8 cellular contexts compared by ENCODE assay signal in the genomic region with DNA sequence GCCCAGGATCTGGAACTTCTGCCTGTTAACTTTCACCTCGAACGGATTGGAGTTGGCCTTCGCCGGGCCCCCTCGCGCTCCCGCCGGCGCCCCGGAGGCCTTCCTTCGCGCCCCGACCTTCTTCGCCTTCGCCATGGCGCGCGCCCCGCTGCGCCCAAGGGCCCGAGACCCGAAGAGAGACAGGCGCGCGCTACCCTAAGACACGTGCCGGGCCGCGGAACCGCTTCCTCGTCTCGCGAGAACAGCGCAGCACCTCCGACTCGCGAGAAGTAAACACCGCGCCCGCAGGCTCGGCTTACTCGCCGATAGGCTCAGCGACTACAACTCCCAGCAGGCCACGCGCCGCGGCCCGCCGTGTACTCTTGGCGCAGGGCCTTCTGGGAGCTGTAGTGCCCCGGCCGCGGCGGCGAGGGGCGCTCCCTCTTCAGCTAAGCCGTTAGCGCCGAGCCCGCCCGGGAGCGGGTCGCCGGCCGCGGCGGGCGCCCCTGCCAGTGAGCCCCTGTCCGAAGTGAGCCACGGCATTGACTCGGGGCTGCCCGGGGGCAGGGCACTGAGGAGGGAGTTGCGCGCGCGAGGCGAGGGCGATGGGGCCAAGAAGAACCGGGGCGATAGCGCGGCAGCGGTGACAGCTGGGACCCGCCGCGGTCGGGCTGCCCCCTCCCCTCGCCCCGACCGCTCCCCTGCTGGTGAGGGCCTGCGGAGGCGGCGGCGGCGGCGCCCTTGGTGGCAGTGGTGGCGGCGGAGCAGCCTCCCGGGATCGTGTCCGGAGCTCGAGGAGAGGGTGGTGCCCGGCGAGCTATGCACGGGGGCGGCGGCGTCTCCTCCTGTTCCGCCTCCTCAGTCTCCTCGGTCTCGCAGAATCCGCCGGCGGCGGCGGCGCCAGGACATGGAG. TPM values are rescaled to one million over a fixed set of nuclear protein-coding genes. Genes with fewer than 3 reads are reported as not detected.
DNase-seq lines count a peak whose midpoint lies in the region; ATAC-seq and TF ChIP-seq lines count a peak whose summit lies in the region.

A gene (plus strand): TSS at position 387 of the 892 bp plus-strand sequence. CDS start 500 bp downstream, at position 887.
A gene (minus strand): TSS at position 222 of the 892 bp plus-strand sequence. CDS start 87 bp downstream, at position 135.

- peak within 1 kb of the TSS; percentile 95 for H3K4me3 Mint-ChIP-seq in activated naive CD8-positive, alpha-beta T cell

- H3K27ac Mint-ChIP-seq in activated naive CD8-positive, alpha-beta T cell, result peak within 1 kb of the TSS; percentile 88

- H3K9ac ChIP-seq in SK-N-SH, result peak within 1 kb of the TSS; percentile 89

- H3K4me2 ChIP-seq in SK-N-SH, result peak within 1 kb of the TSS; percentile 91
- H3K4me2 ChIP-seq in osteoblast (ENCODE audit: insufficient read depth, low read length), result peak within 1 kb of the TSS; percentile 95

- H3K4me1 Mint-ChIP-seq in activated naive CD8-positive, alpha-beta T cell (ENCODE audit: low read depth), result peaks cover 29% of the 10 kb centered on the region

- peak within 1 kb of the TSS; percentile 75 for H3K4me3 ChIP-seq in GM12864 (ENCODE audit: low read depth, low read length)
- H3K4me3 ChIP-seq in SK-N-SH (ENCODE audit: low read depth in 2 of 2, low read length in 1 of 2), result peak within 1 kb of the TSS; percentile 91 to 92
- H3K4me3 ChIP-seq in osteoblast (ENCODE audit: insufficient read depth, low read length), result peak within 1 kb of the TSS; percentile 96
- peak within 1 kb of the TSS; percentile 95 for H3K4me3 ChIP-seq in thoracic aorta

- peaks cover 4% of the 10 kb centered on the region for H3F3A ChIP-seq in SK-N-SH (replicated peaks; ENCODE audit: insufficient read depth)

- H3K27me3 ChIP-seq in SK-N-SH (ENCODE audit: insufficient read depth) (no peaks in the 10 kb centered on the region), osteoblast (ENCODE audit: insufficient read depth, low read length) (no peaks in the 10 kb centered on the region), thoracic aorta (replicated peaks; ENCODE audit: insufficient read depth) (no peaks in the 10 kb centered on the region)

- H3K9me2 ChIP-seq in SK-N-SH, result no peaks in the 10 kb centered on the region

- H3K36me3 Mint-ChIP-seq in activated naive CD8-positive, alpha-beta T cell, result peaks cover 4% of the 10 kb centered on the region

- no peaks in the 10 kb centered on the region for H3K27me3 Mint-ChIP-seq in activated naive CD8-positive, alpha-beta T cell

- H3K79me2 ChIP-seq in SK-N-SH (ENCODE audit: insufficient read depth) (peaks cover 41% of the 10 kb centered on the region), osteoblast (ENCODE audit: insufficient read depth, low read length) (peaks cover 58% of the 10 kb centered on the region)

- DNase-seq in GM12864 (ENCODE audit: low read depth) (peak; percentile 96), NCI-H1092 (lab: John Stamatoyannopoulos, UW) (peak; percentile 98), SK-N-SH (peak; percentile 97), head of caudate nucleus (peak; percentile 96 to 99 (median 98)), osteoblast (ENCODE audit: insufficient read length, low spot score, missing footprints) (peak; percentile 100), thoracic aorta (ENCODE audit: low spot score) (peak; percentile 88)

- no peak for TF ChIP-seq RAD21 in SK-N-SH (IDR thresholded peaks at IDR 0.05; ENCODE audit: low read length)

- peaks cover 0 to 7% of the 10 kb centered on the region in 2 experiments for H3K36me3 ChIP-seq in SK-N-SH (replicated peaks in 1 of 2; ENCODE audit: control insufficient read depth in 1 of 2, insufficient read depth in 2 of 2, low read length in 1 of 2)
- H3K36me3 ChIP-seq in osteoblast (ENCODE audit: insufficient read depth, low read length), result no peaks in the 10 kb centered on the region
- H3K36me3 ChIP-seq in thoracic aorta, result no peaks in the 10 kb centered on the region

- TF ChIP-seq CTCF in GM12864 (IDR thresholded peaks at IDR 0.05; ENCODE audit: low read depth, low read length, missing control alignments) (peak; percentile 24), SK-N-SH (IDR thresholded peaks at IDR 0.05) (peak; percentile 22; the same call in 1 of the 2 replicates), osteoblast (IDR thresholded peaks at IDR 0.05; ENCODE audit: extremely low read depth, low read depth, low read length) (no peak), thoracic aorta (IDR thresholded peaks at IDR 0.05) (no peak)

- POLR2A ChIA-PET in SK-N-SH (lab: Yijun Ruan, JAX), result interaction anchor here (0.6 to 1.2 kb wide), 5 partner anchors 8 to 428 kb away, joined by 3 read pairs; no protein-coding TSS in a partner anchor

- H4K20me1 ChIP-seq in SK-N-SH (ENCODE audit: insufficient read depth), result peaks cover 18% of the 10 kb centered on the region
- peaks cover 28% of the 10 kb centered on the region for H4K20me1 ChIP-seq in osteoblast (ENCODE audit: insufficient read depth, low read length)

- ATAC-seq in HG02623 (IDR thresholded peaks at IDR 0.05; ENCODE audit: unreplicated experiment), result peak; percentile 83
- peak; percentile 93 for ATAC-seq in thoracic aorta (ENCODE audit: insufficient number of reproducible peaks, low FRiP score, low read depth)

- H3K4me1 ChIP-seq in SK-N-SH (ENCODE audit: control insufficient read depth in 1 of 2, insufficient read depth in 2 of 2, low read depth in 1 of 2, low read length in 1 of 2) (peaks cover 4 to 17% of the 10 kb centered on the region in 2 experiments; a peak in 2 of 4 replicates), osteoblast (ENCODE audit: insufficient read depth, low read length) (peaks cover 30% of the 10 kb centered on the region), thoracic aorta (ENCODE audit: control insufficient read depth in 1 of 2, low read depth in 2 of 2) (peaks cover 15 to 33% of the 10 kb centered on the region in 2 donors)

- TF ChIP-seq EP300 in SK-N-SH (IDR thresholded peaks at IDR 0.05; ENCODE audit: borderline replicate concordance in 1 of 2, low read depth in 1 of 2, low read length in 1 of 2), result no peak

- H3K9me3 ChIP-seq in SK-N-SH (no peaks in the 10 kb centered on the region), osteoblast (ENCODE audit: low read depth, low read length) (no peaks in the 10 kb centered on the region), thoracic aorta (no peaks in the 10 kb centered on the region)

- no peaks in the 10 kb centered on the region for H3K9me3 Mint-ChIP-seq in activated naive CD8-positive, alpha-beta T cell (ENCODE audit: low read depth)

- CTCF ChIA-PET in SK-N-SH (lab: Yijun Ruan, JAX), result interaction anchor here (0.5 to 4.9 kb wide), 13 partner anchors 9 to 600 kb away, joined by 3 to 45 read pairs (median 5); no protein-coding TSS in a partner anchor

- H3K27ac ChIP-seq in SK-N-SH (ENCODE audit: low read depth in 2 of 2, low read length in 1 of 2) (peak within 1 kb of the TSS; percentile 61 to 73), osteoblast (ENCODE audit: low read depth, low read length) (peak within 1 kb of the TSS; percentile 89), thoracic aorta (peak within 1 kb of the TSS; percentile 66 to 84)

- 0% methylated on average over 9 of the region's 118 CpGs for WGBS in SK-N-SH (ENCODE audit: low lambda C conversion rate)

- intact Hi-C loops in head of caudate nucleus (cut with DNase I), result no loop called here

- H2AFZ ChIP-seq in SK-N-SH (ENCODE audit: low read depth) (peak within 1 kb of the TSS; percentile 90), osteoblast (ENCODE audit: low read length) (peak within 1 kb of the TSS; percentile 89)

TF ChIP-seq in SK-N-SH, 30 proteins besides CTCF, POLR2A, EP300 and RAD21 (continues in another document):
- peak; percentile 99 for TF ChIP-seq CHD2 (IDR thresholded peaks at IDR 0.05; ENCODE audit: low read length, partially characterized antibody)
- TF ChIP-seq, protein P1, sequence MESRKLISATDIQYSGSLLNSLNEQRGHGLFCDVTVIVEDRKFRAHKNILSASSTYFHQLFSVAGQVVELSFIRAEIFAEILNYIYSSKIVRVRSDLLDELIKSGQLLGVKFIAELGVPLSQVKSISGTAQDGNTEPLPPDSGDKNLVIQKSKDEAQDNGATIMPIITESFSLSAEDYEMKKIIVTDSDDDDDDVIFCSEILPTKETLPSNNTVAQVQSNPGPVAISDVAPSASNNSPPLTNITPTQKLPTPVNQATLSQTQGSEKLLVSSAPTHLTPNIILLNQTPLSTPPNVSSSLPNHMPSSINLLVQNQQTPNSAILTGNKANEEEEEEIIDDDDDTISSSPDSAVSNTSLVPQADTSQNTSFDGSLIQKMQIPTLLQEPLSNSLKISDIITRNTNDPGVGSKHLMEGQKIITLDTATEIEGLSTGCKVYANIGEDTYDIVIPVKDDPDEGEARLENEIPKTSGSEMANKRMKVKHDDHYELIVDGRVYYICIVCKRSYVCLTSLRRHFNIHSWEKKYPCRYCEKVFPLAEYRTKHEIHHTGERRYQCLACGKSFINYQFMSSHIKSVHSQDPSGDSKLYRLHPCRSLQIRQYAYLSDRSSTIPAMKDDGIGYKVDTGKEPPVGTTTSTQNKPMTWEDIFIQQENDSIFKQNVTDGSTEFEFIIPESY (IDR thresholded peaks at IDR 0.05; ENCODE audit: borderline replicate concordance, low read depth), result peak; percentile 100
- TF ChIP-seq, protein P2, sequence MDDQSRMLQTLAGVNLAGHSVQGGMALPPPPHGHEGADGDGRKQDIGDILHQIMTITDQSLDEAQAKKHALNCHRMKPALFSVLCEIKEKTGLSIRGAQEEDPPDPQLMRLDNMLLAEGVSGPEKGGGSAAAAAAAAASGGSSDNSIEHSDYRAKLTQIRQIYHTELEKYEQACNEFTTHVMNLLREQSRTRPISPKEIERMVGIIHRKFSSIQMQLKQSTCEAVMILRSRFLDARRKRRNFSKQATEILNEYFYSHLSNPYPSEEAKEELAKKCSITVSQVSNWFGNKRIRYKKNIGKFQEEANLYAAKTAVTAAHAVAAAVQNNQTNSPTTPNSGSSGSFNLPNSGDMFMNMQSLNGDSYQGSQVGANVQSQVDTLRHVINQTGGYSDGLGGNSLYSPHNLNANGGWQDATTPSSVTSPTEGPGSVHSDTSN (IDR thresholded peaks at IDR 0.05), result no peak
- TF ChIP-seq YY1 (IDR thresholded peaks at IDR 0.05; ENCODE audit: low read depth), result peak; percentile 47; the same call in 1 of the 2 replicates
- peak; percentile 39; the same call in 1 of the 2 replicates for TF ChIP-seq POLR2AphosphoS5 (IDR thresholded peaks at IDR 0.05; ENCODE audit: low read depth, low read length)
- peak; percentile 29 for TF ChIP-seq RCOR1 (IDR thresholded peaks at IDR 0.05; ENCODE audit: low read length)
- peak; percentile 58 for TF ChIP-seq TAF1 (IDR thresholded peaks at IDR 0.05; ENCODE audit: borderline replicate concordance, low read depth, low read length)

RNA-seq across cellular contexts. Expression of the first gene that starts in this region (rescaled TPM):
- 2.2 and 2.7 TPM in 2 replicates for polyA plus RNA-seq in SK-N-SH (2012; rRNA removed)
- 2.2 and 2.9 TPM in 2 replicates for polyA plus RNA-seq in SK-N-SH (2012; cell fraction: cytosol; rRNA removed)
- polyA plus RNA-seq in SK-N-SH (2012; cell fraction: nucleus; rRNA removed), result 3.4 and 4.5 TPM in 2 replicates
- 7.4 and 7.6 TPM in 2 replicates for total RNA-seq in osteoblast
- 1 to 10 TPM; 6.9 to 9.9 TPM for total RNA-seq in thoracic aorta

RNA-seq across cellular contexts. Expression of the second gene that starts in this region (rescaled TPM):
- polyA plus RNA-seq in SK-N-SH (2012; rRNA removed), result 7.5 and 9.8 TPM in 2 replicates
- polyA plus RNA-seq in SK-N-SH (2012; cell fraction: cytosol; rRNA removed), result 9.9 and 12.4 TPM in 2 replicates
- polyA plus RNA-seq in SK-N-SH (2012; cell fraction: nucleus; rRNA removed), result 11.4 and 12.0 TPM in 2 replicates
- 24.2 and 30.0 TPM in 2 replicates for total RNA-seq in osteoblast
- 10 to 100 TPM in 1 of 2 donors, 1 to 10 TPM in 1; 6.6 to 21.0 TPM for total RNA-seq in thoracic aorta

Comparison
In these comparisons a context has a peak if more than half of its experiments do, and no peak if none do; other contexts are left out.
1. Peak in every context shown above with its lines: DNase-seq, ATAC-seq, H3K4me3 ChIP-seq and H3K27ac ChIP-seq.
2. CTCF ChIP-seq: peak in GM12864 (single experiment) and SK-N-SH (single experiment); none in osteoblast (single experiment) and thoracic aorta (single experiment).